In genomic region chr3:187139895-187140253, GRCh38 we compare ENCODE assay signal across 8 cellular contexts. TPM values are rescaled to one million over a fixed set of nuclear protein-coding genes. Genes with fewer than 3 reads are reported as not detected.
DNase-seq lines count a peak whose midpoint lies in the region; ATAC-seq and TF ChIP-seq lines count a peak whose summit lies in the region.

No MANE protein-coding gene starts in this region.

- no peak for ATAC-seq in HG02588 (IDR thresholded peaks at IDR 0.05; ENCODE audit: unreplicated experiment)
- ATAC-seq in foreskin keratinocyte: no peak
- no peak for ATAC-seq in HG03565 (IDR thresholded peaks at IDR 0.05; ENCODE audit: unreplicated experiment)

- H4K20me1 ChIP-seq in PC-9 (ENCODE audit: insufficient read depth): no peaks in the 10 kb centered on the region

- no peaks in the 10 kb centered on the region for H3K27me3 Mint-ChIP-seq in Caco-2 (ENCODE audit: insufficient read depth, unreplicated experiment)
- peaks cover 3% of the 10 kb centered on the region for H3K27me3 Mint-ChIP-seq in progenitor cell of endocrine pancreas

- H3K27ac ChIP-seq in PC-9 (peak overlapping the region; percentile 57; the same call in 1 of the 2 replicates), foreskin keratinocyte (no peak overlapping the region)

- no peaks in the 10 kb centered on the region for H3K36me3 Mint-ChIP-seq in Caco-2 (ENCODE audit: insufficient read depth, unreplicated experiment)
- H3K36me3 Mint-ChIP-seq in progenitor cell of endocrine pancreas (ENCODE audit: insufficient read depth): peaks cover 7% of the 10 kb centered on the region

- no peak for DNase-seq in Caco-2
- no peak for DNase-seq in PC-9
- DNase-seq in epithelial cell of esophagus (ENCODE audit: low read depth): no peak
- DNase-seq in progenitor cell of endocrine pancreas (ENCODE audit: low spot score, unreplicated experiment): no peak
- no peak for DNase-seq in foreskin keratinocyte
- no peak for DNase-seq in NCI-H2081 (lab: John Stamatoyannopoulos, UW)

- CTCF ChIA-PET in Caco-2 (lab: Charles Lee) (interaction anchor here (0.6 to 1.6 kb wide), 7 partner anchors 25 to 295 kb away, joined by 3 to 8 read pairs (median 3); no protein-coding TSS in a partner anchor), PC-9 (lab: Charles Lee) (interaction anchor here (0.5 to 2.2 kb wide), 13 partner anchors 25 to 1996 kb away, joined by 3 to 29 read pairs (median 7); no protein-coding TSS in a partner anchor)

- H3K4me3 Mint-ChIP-seq in Caco-2 (ENCODE audit: unreplicated experiment): peak overlapping the region; percentile 72
- H3K4me3 Mint-ChIP-seq in progenitor cell of endocrine pancreas (ENCODE audit: low read depth): peak overlapping the region; percentile 82

- H3F3A ChIP-seq in PC-9 (ENCODE audit: insufficient read depth, low read depth): peaks cover 19% of the 10 kb centered on the region

- BruUV-seq in Caco-2 (replicated peaks; lab: Mats Ljungman, UMichigan): no TSS peak
- BruUV-seq in PC-9 (replicated peaks; lab: Mats Ljungman, UMichigan): TSS peak; percentile 94

- no peaks in the 10 kb centered on the region for H3K27me3 ChIP-seq in Caco-2 (replicated peaks; ENCODE audit: control insufficient read depth, insufficient read depth, low read length)
- no peaks in the 10 kb centered on the region for H3K27me3 ChIP-seq in PC-9 (ENCODE audit: insufficient read depth, low read depth)
- no peaks in the 10 kb centered on the region for H3K27me3 ChIP-seq in foreskin keratinocyte

- no peak overlapping the region for H3K4me3 ChIP-seq in Caco-2 (ENCODE audit: low read depth, low read length)
- peak overlapping the region; percentile 73 for H3K4me3 ChIP-seq in PC-9
- H3K4me3 ChIP-seq in epithelial cell of esophagus (ENCODE audit: low read length): peak overlapping the region; percentile 67

- POLR2A ChIA-PET in Caco-2 (lab: Charles Lee): interaction anchor here (0.6 to 0.7 kb wide), 2 partner anchors 452 to 1554 kb away, joined by 3 read pairs; no protein-coding TSS in a partner anchor
- POLR2A ChIA-PET in PC-9 (lab: Charles Lee; ENCODE audit: unreplicated experiment): interaction anchor here (0.5 to 0.9 kb wide), 9 partner anchors 47 to 1057 kb away, joined by 3 to 11 read pairs (median 5); partner anchors contain the start of genes BCL6, DNAJB11 and RTP4

- peak overlapping the region; percentile 72 for H3K4me2 ChIP-seq in PC-9

- peaks cover 11% of the 10 kb centered on the region for H3K9me3 ChIP-seq in Caco-2
- H3K9me3 ChIP-seq in PC-9 (ENCODE audit: insufficient read depth, low read depth): peaks cover 4% of the 10 kb centered on the region; the same call in 1 of the 2 replicates

- peak overlapping the region; percentile 92 for H2AFZ ChIP-seq in PC-9

- H3K36me3 ChIP-seq in Caco-2 (ENCODE audit: control insufficient read depth, insufficient read depth, low read length) (no peaks in the 10 kb centered on the region), PC-9 (ENCODE audit: low read depth) (peaks cover 12% of the 10 kb centered on the region; the same call in 1 of the 2 replicates)

- H3K9me2 ChIP-seq in PC-9 (ENCODE audit: insufficient read depth): no peaks in the 10 kb centered on the region

- TF ChIP-seq CTCF in Caco-2 (IDR thresholded peaks at IDR 0.05; ENCODE audit: insufficient read depth in 1 of 2, low read depth in 1 of 2, low read length in 1 of 2, severe bottlenecking in 1 of 2, unreplicated experiment in 1 of 2): no peak
- TF ChIP-seq CTCF in PC-9 (conservative IDR thresholded peaks at IDR 0.05): peak; percentile 42; the same call in 1 of the 2 replicates
- no peak for TF ChIP-seq CTCF in epithelial cell of esophagus (IDR thresholded peaks at IDR 0.05; ENCODE audit: insufficient read depth, low read depth, low read length, missing control alignments)
- no peak for TF ChIP-seq CTCF in progenitor cell of endocrine pancreas (IDR thresholded peaks at IDR 0.05; ENCODE audit: unreplicated experiment)
- no peak for TF ChIP-seq CTCF in foreskin keratinocyte (conservative IDR thresholded peaks at IDR 0.05)

- peaks cover 26% of the 10 kb centered on the region for H3K79me2 ChIP-seq in PC-9 (ENCODE audit: low read depth)

- H3K4me1 Mint-ChIP-seq in Caco-2 (ENCODE audit: low read depth, unreplicated experiment): no peaks in the 10 kb centered on the region
- no peaks in the 10 kb centered on the region for H3K4me1 Mint-ChIP-seq in progenitor cell of endocrine pancreas (ENCODE audit: low read depth)

- intact Hi-C loops in Caco-2 (cut with micrococcal nuclease; ENCODE audit: unreplicated experiment): loop anchor here (1.0 kb wide), 1 partner anchor 27 kb away; no protein-coding TSS in a partner anchor
- intact Hi-C loops in PC-9 (cut with micrococcal nuclease; ENCODE audit: unreplicated experiment): loop anchor here (1.0 to 5.0 kb wide), 7 partner anchors 25 to 313 kb away; no protein-coding TSS in a partner anchor

- no peaks in the 10 kb centered on the region for H3K4me1 ChIP-seq in Caco-2
- H3K4me1 ChIP-seq in PC-9 (replicated peaks; ENCODE audit: insufficient read depth): peaks cover 22% of the 10 kb centered on the region
- H3K4me1 ChIP-seq in foreskin keratinocyte: peaks cover 7% of the 10 kb centered on the region

- peaks cover 15% of the 10 kb centered on the region for H3K9me3 Mint-ChIP-seq in Caco-2 (ENCODE audit: unreplicated experiment)
- H3K9me3 Mint-ChIP-seq in progenitor cell of endocrine pancreas (ENCODE audit: low read depth): peaks cover 17% of the 10 kb centered on the region

- H3K27ac Mint-ChIP-seq in Caco-2 (ENCODE audit: unreplicated experiment) (peak overlapping the region; percentile 12), progenitor cell of endocrine pancreas (peak overlapping the region; percentile 93)

RNA-seq across cellular contexts. Expression of gene RPL39L, which starts 0.6 kb away (rescaled TPM):
- total RNA-seq in Caco-2 (2022): 1.8 and 2.5 TPM in 2 replicates
- total RNA-seq in PC-9 (2021): 73.9 and 81.3 TPM in 2 replicates
- total RNA-seq in progenitor cell of endocrine pancreas: 10.5 and 11.5 TPM in 2 replicates
- total RNA-seq in foreskin keratinocyte: 48.2 and 49.3 TPM in 2 replicates
- polyA plus RNA-seq in foreskin keratinocyte: 65.7 and 68.3 TPM in 2 replicates

RNA-seq across cellular contexts. Expression of gene RTP1, which starts 57.4 kb away (rescaled TPM):
- total RNA-seq in Caco-2 (2022) (not detected in 2 replicates), PC-9 (2021) (not detected in 2 replicates), progenitor cell of endocrine pancreas (not detected in 2 replicates), foreskin keratinocyte (not detected in 2 replicates)
- not detected in 2 replicates for polyA plus RNA-seq in foreskin keratinocyte
